In genomic region chr13:46799139-46799538, GRCh38 we compare ENCODE assay signal across 1 cellular context.
TF ChIP-seq lines count a peak whose summit lies in the region.

No MANE protein-coding gene starts in this region.

TF ChIP-seq in HepG2, 621 proteins besides CTCF, POLR2A, EP300 and RAD21 (continued from another document):
- TF ChIP-seq, protein P1, sequence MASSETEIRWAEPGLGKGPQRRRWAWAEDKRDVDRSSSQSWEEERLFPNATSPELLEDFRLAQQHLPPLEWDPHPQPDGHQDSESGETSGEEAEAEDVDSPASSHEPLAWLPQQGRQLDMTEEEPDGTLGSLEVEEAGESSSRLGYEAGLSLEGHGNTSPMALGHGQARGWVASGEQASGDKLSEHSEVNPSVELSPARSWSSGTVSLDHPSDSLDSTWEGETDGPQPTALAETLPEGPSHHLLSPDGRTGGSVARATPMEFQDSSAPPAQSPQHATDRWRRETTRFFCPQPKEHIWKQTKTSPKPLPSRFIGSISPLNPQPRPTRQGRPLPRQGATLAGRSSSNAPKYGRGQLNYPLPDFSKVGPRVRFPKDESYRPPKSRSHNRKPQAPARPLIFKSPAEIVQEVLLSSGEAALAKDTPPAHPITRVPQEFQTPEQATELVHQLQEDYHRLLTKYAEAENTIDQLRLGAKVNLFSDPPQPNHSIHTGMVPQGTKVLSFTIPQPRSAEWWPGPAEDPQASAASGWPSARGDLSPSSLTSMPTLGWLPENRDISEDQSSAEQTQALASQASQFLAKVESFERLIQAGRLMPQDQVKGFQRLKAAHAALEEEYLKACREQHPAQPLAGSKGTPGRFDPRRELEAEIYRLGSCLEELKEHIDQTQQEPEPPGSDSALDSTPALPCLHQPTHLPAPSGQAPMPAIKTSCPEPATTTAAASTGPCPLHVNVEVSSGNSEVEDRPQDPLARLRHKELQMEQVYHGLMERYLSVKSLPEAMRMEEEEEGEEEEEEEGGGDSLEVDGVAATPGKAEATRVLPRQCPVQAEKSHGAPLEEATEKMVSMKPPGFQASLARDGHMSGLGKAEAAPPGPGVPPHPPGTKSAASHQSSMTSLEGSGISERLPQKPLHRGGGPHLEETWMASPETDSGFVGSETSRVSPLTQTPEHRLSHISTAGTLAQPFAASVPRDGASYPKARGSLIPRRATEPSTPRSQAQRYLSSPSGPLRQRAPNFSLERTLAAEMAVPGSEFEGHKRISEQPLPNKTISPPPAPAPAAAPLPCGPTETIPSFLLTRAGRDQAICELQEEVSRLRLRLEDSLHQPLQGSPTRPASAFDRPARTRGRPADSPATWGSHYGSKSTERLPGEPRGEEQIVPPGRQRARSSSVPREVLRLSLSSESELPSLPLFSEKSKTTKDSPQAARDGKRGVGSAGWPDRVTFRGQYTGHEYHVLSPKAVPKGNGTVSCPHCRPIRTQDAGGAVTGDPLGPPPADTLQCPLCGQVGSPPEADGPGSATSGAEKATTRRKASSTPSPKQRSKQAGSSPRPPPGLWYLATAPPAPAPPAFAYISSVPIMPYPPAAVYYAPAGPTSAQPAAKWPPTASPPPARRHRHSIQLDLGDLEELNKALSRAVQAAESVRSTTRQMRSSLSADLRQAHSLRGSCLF (CRISPR knock-in tag; IDR thresholded peaks at IDR 0.05; ENCODE audit: borderline replicate concordance): no peak
- TF ChIP-seq SOX13 (IDR thresholded peaks at IDR 0.05) (peak; percentile 42; the same call in 1 of the 2 replicates), SOX13 (CRISPR knock-in tag; conservative IDR thresholded peaks at IDR 0.05 in 1 of 2, IDR thresholded peaks at IDR 0.05 in 1 of 2) (peak in 1 of 2 experiments; percentile 86; a peak in 2 of 4 replicates), BHLHE40 (IDR thresholded peaks at IDR 0.05; ENCODE audit: low read length) (no peak), ZNF790 (CRISPR knock-in tag; IDR thresholded peaks at IDR 0.05; ENCODE audit: borderline replicate concordance) (no peak), ATF1 (CRISPR knock-in tag; IDR thresholded peaks at IDR 0.05) (no peak), FOXJ3 (CRISPR knock-in tag; IDR thresholded peaks at IDR 0.05; ENCODE audit: borderline replicate concordance) (no peak), ZNF83 (CRISPR knock-in tag; IDR thresholded peaks at IDR 0.05; ENCODE audit: borderline replicate concordance) (no peak), HMG20B (CRISPR knock-in tag; conservative IDR thresholded peaks at IDR 0.05) (no peak), ZNF121 (CRISPR knock-in tag; IDR thresholded peaks at IDR 0.05) (no peak), ZBTB14 (CRISPR knock-in tag; IDR thresholded peaks at IDR 0.05) (no peak), KAT7 (CRISPR knock-in tag; IDR thresholded peaks at IDR 0.05; ENCODE audit: borderline replicate concordance) (no peak), FOXC1 (CRISPR knock-in tag; IDR thresholded peaks at IDR 0.05; ENCODE audit: borderline replicate concordance) (no peak), SNAPC2 (CRISPR knock-in tag; IDR thresholded peaks at IDR 0.05) (no peak), ZNF407 (CRISPR knock-in tag; IDR thresholded peaks at IDR 0.05; ENCODE audit: not compliant biosample characterization) (no peak), ZNF383 (CRISPR knock-in tag; IDR thresholded peaks at IDR 0.05; ENCODE audit: borderline replicate concordance) (no peak), KLF12 (CRISPR knock-in tag; IDR thresholded peaks at IDR 0.05; ENCODE audit: borderline replicate concordance) (no peak), ARNT (IDR thresholded peaks at IDR 0.05) (no peak), NBN (conservative IDR thresholded peaks at IDR 0.05) (no peak), ERF (CRISPR knock-in tag; IDR thresholded peaks at IDR 0.05) (no peak), TOE1 (CRISPR knock-in tag; IDR thresholded peaks at IDR 0.05) (no peak), EZH2 (conservative IDR thresholded peaks at IDR 0.05; ENCODE audit: low read depth, low read length) (no peak), NFKB2 (CRISPR knock-in tag; IDR thresholded peaks at IDR 0.05; ENCODE audit: borderline replicate concordance) (no peak), ETV6 (CRISPR knock-in tag; conservative IDR thresholded peaks at IDR 0.05) (no peak), ZNF556 (CRISPR knock-in tag; IDR thresholded peaks at IDR 0.05; ENCODE audit: borderline replicate concordance) (no peak), ARID4A (CRISPR knock-in tag; IDR thresholded peaks at IDR 0.05; ENCODE audit: borderline replicate concordance) (no peak)
- TF ChIP-seq, protein P2, sequence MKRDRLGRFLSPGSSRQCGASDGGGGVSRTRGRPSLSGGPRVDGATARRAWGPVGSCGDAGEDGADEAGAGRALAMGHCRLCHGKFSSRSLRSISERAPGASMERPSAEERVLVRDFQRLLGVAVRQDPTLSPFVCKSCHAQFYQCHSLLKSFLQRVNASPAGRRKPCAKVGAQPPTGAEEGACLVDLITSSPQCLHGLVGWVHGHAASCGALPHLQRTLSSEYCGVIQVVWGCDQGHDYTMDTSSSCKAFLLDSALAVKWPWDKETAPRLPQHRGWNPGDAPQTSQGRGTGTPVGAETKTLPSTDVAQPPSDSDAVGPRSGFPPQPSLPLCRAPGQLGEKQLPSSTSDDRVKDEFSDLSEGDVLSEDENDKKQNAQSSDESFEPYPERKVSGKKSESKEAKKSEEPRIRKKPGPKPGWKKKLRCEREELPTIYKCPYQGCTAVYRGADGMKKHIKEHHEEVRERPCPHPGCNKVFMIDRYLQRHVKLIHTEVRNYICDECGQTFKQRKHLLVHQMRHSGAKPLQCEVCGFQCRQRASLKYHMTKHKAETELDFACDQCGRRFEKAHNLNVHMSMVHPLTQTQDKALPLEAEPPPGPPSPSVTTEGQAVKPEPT (CRISPR knock-in tag; IDR thresholded peaks at IDR 0.05; ENCODE audit: low read depth): no peak
- TF ChIP-seq, protein P3, sequence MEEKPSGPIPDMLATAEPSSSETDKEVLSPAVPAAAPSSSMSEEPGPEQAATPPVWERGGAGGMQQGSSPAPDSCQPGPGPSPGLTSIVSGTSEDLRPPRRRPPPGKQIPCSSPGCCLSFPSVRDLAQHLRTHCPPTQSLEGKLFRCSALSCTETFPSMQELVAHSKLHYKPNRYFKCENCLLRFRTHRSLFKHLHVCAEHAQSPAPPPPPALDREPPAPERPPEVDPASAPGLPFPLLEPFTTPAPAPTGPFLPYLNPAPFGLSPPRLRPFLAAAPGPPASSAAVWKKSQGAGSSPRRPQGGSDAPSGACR (CRISPR knock-in tag; IDR thresholded peaks at IDR 0.05): no peak
- TF ChIP-seq, protein P4, sequence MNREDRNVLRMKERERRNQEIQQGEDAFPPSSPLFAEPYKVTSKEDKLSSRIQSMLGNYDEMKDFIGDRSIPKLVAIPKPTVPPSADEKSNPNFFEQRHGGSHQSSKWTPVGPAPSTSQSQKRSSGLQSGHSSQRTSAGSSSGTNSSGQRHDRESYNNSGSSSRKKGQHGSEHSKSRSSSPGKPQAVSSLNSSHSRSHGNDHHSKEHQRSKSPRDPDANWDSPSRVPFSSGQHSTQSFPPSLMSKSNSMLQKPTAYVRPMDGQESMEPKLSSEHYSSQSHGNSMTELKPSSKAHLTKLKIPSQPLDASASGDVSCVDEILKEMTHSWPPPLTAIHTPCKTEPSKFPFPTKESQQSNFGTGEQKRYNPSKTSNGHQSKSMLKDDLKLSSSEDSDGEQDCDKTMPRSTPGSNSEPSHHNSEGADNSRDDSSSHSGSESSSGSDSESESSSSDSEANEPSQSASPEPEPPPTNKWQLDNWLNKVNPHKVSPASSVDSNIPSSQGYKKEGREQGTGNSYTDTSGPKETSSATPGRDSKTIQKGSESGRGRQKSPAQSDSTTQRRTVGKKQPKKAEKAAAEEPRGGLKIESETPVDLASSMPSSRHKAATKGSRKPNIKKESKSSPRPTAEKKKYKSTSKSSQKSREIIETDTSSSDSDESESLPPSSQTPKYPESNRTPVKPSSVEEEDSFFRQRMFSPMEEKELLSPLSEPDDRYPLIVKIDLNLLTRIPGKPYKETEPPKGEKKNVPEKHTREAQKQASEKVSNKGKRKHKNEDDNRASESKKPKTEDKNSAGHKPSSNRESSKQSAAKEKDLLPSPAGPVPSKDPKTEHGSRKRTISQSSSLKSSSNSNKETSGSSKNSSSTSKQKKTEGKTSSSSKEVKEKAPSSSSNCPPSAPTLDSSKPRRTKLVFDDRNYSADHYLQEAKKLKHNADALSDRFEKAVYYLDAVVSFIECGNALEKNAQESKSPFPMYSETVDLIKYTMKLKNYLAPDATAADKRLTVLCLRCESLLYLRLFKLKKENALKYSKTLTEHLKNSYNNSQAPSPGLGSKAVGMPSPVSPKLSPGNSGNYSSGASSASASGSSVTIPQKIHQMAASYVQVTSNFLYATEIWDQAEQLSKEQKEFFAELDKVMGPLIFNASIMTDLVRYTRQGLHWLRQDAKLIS (CRISPR knock-in tag; IDR thresholded peaks at IDR 0.05): no peak
